ENCODE assay signal across 12 cellular contexts in genomic region chr2:213157242-213157641, GRCh38. TPM values are rescaled to one million over a fixed set of nuclear protein-coding genes. Genes with fewer than 3 reads are reported as not detected.
A peak's percentile ranks its signal among the peaks of the same experiment; 100 is the strongest.
DNase-seq lines count a peak whose midpoint lies in the region; ATAC-seq and TF ChIP-seq lines count a peak whose summit lies in the region.
"Had no signal": no experiment of that assay in that cellular context is flagged by ENCODE, and none has a peak within 500 bp of the region (broad histone marks: within the 10 kb centered on the region; RNA-seq: fewer than 3 reads in every experiment).

No MANE protein-coding gene starts in this region.

- POLR2A ChIA-PET in CD8-positive, alpha-beta T cell (lab: Charles Lee) = no interaction called here

- H3K9me2 ChIP-seq in GM23248 (ENCODE audit: insufficient read depth) = no peaks in the 10 kb centered on the region

- H3F3A ChIP-seq in GM23248 (ENCODE audit: insufficient read depth) = peaks cover 34% of the 10 kb centered on the region

- in situ Hi-C loops in GM23248 (cut with MboI) = loop anchor here (10.0 kb wide), 1 partner anchor 382 kb away; no protein-coding TSS in a partner anchor

- CTCF ChIA-PET in CD8-positive, alpha-beta T cell (lab: Charles Lee) = interaction anchor here (0.6 to 0.9 kb wide), 2 partner anchors 380 to 471 kb away, joined by 3 to 4 read pairs; no protein-coding TSS in a partner anchor

- peaks cover 3% of the 10 kb centered on the region for H3K36me3 Mint-ChIP-seq in CD8-positive, alpha-beta T cell

- no peak overlapping the region for H3K4me2 ChIP-seq in GM23248 (ENCODE audit: unreplicated experiment)
- H3K4me2 ChIP-seq: smooth muscle cell had no signal

- peak; percentile 75 for ATAC-seq in CD8-positive, alpha-beta T cell
- ATAC-seq in GM19351 (IDR thresholded peaks at IDR 0.05; ENCODE audit: unreplicated experiment) (peak; percentile 87), HG02943 (IDR thresholded peaks at IDR 0.05; ENCODE audit: low read depth, unreplicated experiment) (peak; percentile 76)

- intact Hi-C loops in CD8-positive, alpha-beta T cell (cut with DNase I, micrococcal nuclease) = loop anchor here in 1 of 2 experiments (5.0 to 10.0 kb wide), 4 partner anchors 125 to 1648 kb away; partner anchors contain the start of genes BARD1 and SPAG16
- intact Hi-C loops in esophagus squamous epithelium (cut with DNase I) = loop anchor here (10.0 kb wide), 1 partner anchor 382 kb away; no protein-coding TSS in a partner anchor

- TF ChIP-seq POLR2A in esophagus squamous epithelium (IDR thresholded peaks at IDR 0.05) = no peak

- DNase-seq in CD8-positive, alpha-beta T cell = peak in 1 of 7 experiments; percentile 42
- DNase-seq in NAMALWA (ENCODE audit: low spot score) = peak; percentile 81
- no peak for DNase-seq in HT-29 (ENCODE audit: low spot score)
- no peak for DNase-seq in GM23248
- DNase-seq in NCI-H1694 (lab: John Stamatoyannopoulos, UW) = no peak
- DNase-seq in esophagus squamous epithelium (lab: John Stamatoyannopoulos, UW) = no peak
- DNase-seq: foreskin fibroblast, mesenchymal stem cell had no signal

- no peaks in the 10 kb centered on the region for H4K20me1 ChIP-seq in GM23248 (ENCODE audit: insufficient read depth)

- no peak overlapping the region for H3K9ac ChIP-seq in GM23248

- no peaks in the 10 kb centered on the region for H3K9me3 ChIP-seq in CD8-positive, alpha-beta T cell (ENCODE audit: low read length)
- H3K9me3 ChIP-seq in GM23248 (ENCODE audit: low read depth) (no peaks in the 10 kb centered on the region), esophagus squamous epithelium (no peaks in the 10 kb centered on the region)

- no peak for TF ChIP-seq CTCF in CD8-positive, alpha-beta T cell (IDR thresholded peaks at IDR 0.05)
- no peak for TF ChIP-seq CTCF in esophagus squamous epithelium (IDR thresholded peaks at IDR 0.05)

- no peaks in the 10 kb centered on the region for H3K27me3 ChIP-seq in CD8-positive, alpha-beta T cell (ENCODE audit: insufficient read depth, low read length)
- H3K27me3 ChIP-seq in GM23248 (replicated peaks; ENCODE audit: insufficient read depth) (no peaks in the 10 kb centered on the region), esophagus squamous epithelium (no peaks in the 10 kb centered on the region)

- H3K4me1 ChIP-seq in CD8-positive, alpha-beta T cell (ENCODE audit: insufficient read depth, low read length) = peaks cover 11% of the 10 kb centered on the region
- H3K4me1 ChIP-seq in GM23248 (ENCODE audit: insufficient read depth) (peaks cover 17% of the 10 kb centered on the region), esophagus squamous epithelium (peaks cover 0 to 31% (median 11%) of the 10 kb centered on the region in 3 donors)

- no peak overlapping the region for H2AFZ ChIP-seq in GM23248

- no peaks in the 10 kb centered on the region for H3K36me3 ChIP-seq in CD8-positive, alpha-beta T cell (ENCODE audit: insufficient read depth, low read length)
- H3K36me3 ChIP-seq in GM23248 (ENCODE audit: low read depth) = no peaks in the 10 kb centered on the region
- H3K36me3 ChIP-seq in esophagus squamous epithelium = no peaks in the 10 kb centered on the region

- 85 to 90% methylated on average over 3 of the region's 3 CpGs for WGBS in GM23248 (ENCODE audit: low coverage in 1 of 2, low lambda C conversion rate in 2 of 2, missing lambda C conversion rate in 2 of 2), 2 experiments
- WGBS in esophagus squamous epithelium, 2 donors = 63 to 71% methylated on average over 3 of the region's 3 CpGs

- H3K27ac ChIP-seq in CD8-positive, alpha-beta T cell (ENCODE audit: low read depth, low read length) = no peak overlapping the region
- no peak overlapping the region for H3K27ac ChIP-seq in GM23248
- H3K27ac ChIP-seq in esophagus squamous epithelium = no peak overlapping the region
- H3K27ac ChIP-seq: RWPE1 had no signal

- H3K9me3 Mint-ChIP-seq in CD8-positive, alpha-beta T cell = no peaks in the 10 kb centered on the region

- H3K27ac Mint-ChIP-seq in CD8-positive, alpha-beta T cell = peak overlapping the region; percentile 11

- H3K79me2 ChIP-seq in GM23248 (ENCODE audit: insufficient read depth) = peaks cover 8% of the 10 kb centered on the region; the same call in 1 of the 2 replicates

- peaks cover 19% of the 10 kb centered on the region for H3K4me1 Mint-ChIP-seq in CD8-positive, alpha-beta T cell (ENCODE audit: low read depth)

- H3K27me3 Mint-ChIP-seq in CD8-positive, alpha-beta T cell (ENCODE audit: low read depth) = no peaks in the 10 kb centered on the region

- no peak overlapping the region for H3K4me3 ChIP-seq in CD8-positive, alpha-beta T cell (ENCODE audit: low read depth, low read length)
- H3K4me3 ChIP-seq in GM23248 = no peak overlapping the region
- H3K4me3 ChIP-seq in esophagus squamous epithelium = no peak overlapping the region
- H3K4me3 ChIP-seq: smooth muscle cell had no signal

- no peak overlapping the region for H3K4me3 Mint-ChIP-seq in CD8-positive, alpha-beta T cell

RNA-seq across cellular contexts. Expression of gene IKZF2, which starts 5.8 kb away (rescaled TPM):
- total RNA-seq in CD8-positive, alpha-beta T cell = 10 to 100 TPM; 11.2 to 14.6 TPM
- 6.8 and 7.5 TPM in 2 replicates for total RNA-seq in HT-29 (2014; rRNA removed; shearing (Covaris generic))
- 13.5 and 19.6 TPM in 2 replicates for total RNA-seq in GM23248 (2014; rRNA removed; shearing (Covaris generic))
- polyA plus RNA-seq in GM23248 (2016; fragmentation: Nextera tagmentation; extraction: Ambion mirVana) = 1.6 and 3.4 TPM in 2 replicates
- total RNA-seq in esophagus squamous epithelium = 10 to 100 TPM; 44.1 to 96.1 (median 78.6) TPM
